8 cellular contexts compared by ENCODE assay signal in genomic region chr15:68559342-68560310, GRCh38. TPM values are rescaled to one million over a fixed set of nuclear protein-coding genes. Genes with fewer than 3 reads are reported as not detected.
A peak's percentile ranks its signal among the peaks of the same experiment; 100 is the strongest.
DNase-seq lines count a peak whose midpoint lies in the region; ATAC-seq and TF ChIP-seq lines count a peak whose summit lies in the region.

No MANE protein-coding gene starts in this region.

- H3F3A ChIP-seq in PC-3 (ENCODE audit: low read length, unreplicated experiment) = no peaks in the 10 kb centered on the region

- H3K79me2 ChIP-seq in PC-3 (ENCODE audit: low read length) (no peaks in the 10 kb centered on the region), fibroblast of lung (ENCODE audit: control insufficient read depth, insufficient read depth, low read length) (no peaks in the 10 kb centered on the region)

- H3K27me3 ChIP-seq in PC-3 (ENCODE audit: low read length) = no peaks in the 10 kb centered on the region
- no peaks in the 10 kb centered on the region for H3K27me3 ChIP-seq in fibroblast of lung (ENCODE audit: control insufficient read depth, insufficient read depth, low read length)

- no peaks in the 10 kb centered on the region for H3K9me2 ChIP-seq in PC-3 (replicated peaks; ENCODE audit: low read length)

- ATAC-seq in PC-3 = peak; percentile 93
- peak; percentile 87 to 88 for ATAC-seq in activated T-cell treated with anti-CD3 and anti-CD28 coated beads, Interleukin-2, amount 50 U/mL, for 72 hours (replicated peaks in 1 of 2)
- ATAC-seq in naive B cell (ENCODE audit: low read depth in 2 of 2) = peak; percentile 88 to 91
- no peak for ATAC-seq in HG02571 (IDR thresholded peaks at IDR 0.05; ENCODE audit: unreplicated experiment)

- no peaks in the 10 kb centered on the region for H3K36me3 ChIP-seq in PC-3 (ENCODE audit: low read depth, low read length)
- no peaks in the 10 kb centered on the region for H3K36me3 ChIP-seq in fibroblast of lung (ENCODE audit: control insufficient read depth, insufficient read depth, low read length)

- DNase-seq in HT-29 (ENCODE audit: low spot score) (peak; percentile 78), PC-3 (peak; percentile 72), fibroblast of lung (ENCODE audit: low read depth in 2 of 2) (peak; percentile 68 to 74), naive B cell (peak; percentile 79)
- peak; percentile 73 to 82 for DNase-seq in activated T-cell treated with anti-CD3 and anti-CD28 coated beads, Interleukin-2, amount 50 U/mL, for 72 hours
- DNase-seq in stimulated activated CD8-positive, alpha-beta memory T cell treated with anti-CD3 and anti-CD28 coated beads, Interleukin-7, amount 100 ng/mL, for 48 hours (ENCODE audit: extremely low read depth in 1 of 2, low read depth in 1 of 2) = peak; percentile 39 to 45

- H2AFZ ChIP-seq in PC-3 (ENCODE audit: low read length) (peak overlapping the region; percentile 91), fibroblast of lung (ENCODE audit: low read length) (peak overlapping the region; percentile 73)

- intact Hi-C loops in PC-3 (cut with micrococcal nuclease) = loop anchor here (2.0 kb wide), 1 partner anchor 115 kb away; no protein-coding TSS in a partner anchor

- no TSS peak for BruUV-seq in PC-3 (replicated peaks; lab: Mats Ljungman, UMichigan)

- H3K27ac ChIP-seq in PC-3 (ENCODE audit: low read length) (no peak overlapping the region), fibroblast of lung (ENCODE audit: insufficient read depth, low read length) (no peak overlapping the region)

- H3K4me2 ChIP-seq in PC-3 (ENCODE audit: low read length) (peak overlapping the region; percentile 99), fibroblast of lung (ENCODE audit: extremely low read depth, insufficient read depth, low read length) (peak overlapping the region; percentile 79)

- H3K27me3 Mint-ChIP-seq in activated T-cell treated with anti-CD3 and anti-CD28 coated beads, Interleukin-2, amount 50 U/mL, for 72 hours (ENCODE audit: low read depth) = peaks cover 57% of the 10 kb centered on the region
- H3K27me3 Mint-ChIP-seq in naive B cell = peaks cover 4 to 44% (median 28%) of the 10 kb centered on the region in 3 donors

- H3K4me3 Mint-ChIP-seq in activated T-cell treated with anti-CD3 and anti-CD28 coated beads, Interleukin-2, amount 50 U/mL, for 72 hours = peak overlapping the region; percentile 71 to 85
- peak overlapping the region; percentile 80 to 96 (median 92) for H3K4me3 Mint-ChIP-seq in naive B cell

- CTCF ChIA-PET in PC-3 (lab: Charles Lee) = interaction anchor here (0.5 to 1.6 kb wide), 3 partner anchors 52 to 667 kb away, joined by 3 to 35 read pairs (median 15); no protein-coding TSS in a partner anchor

- H3K9ac ChIP-seq in PC-3 (ENCODE audit: low read length) (no peak overlapping the region), fibroblast of lung (ENCODE audit: insufficient read depth, low read length) (no peak overlapping the region)

- no peaks in the 10 kb centered on the region for H3K9me3 ChIP-seq in PC-3 (ENCODE audit: low read length)
- no peaks in the 10 kb centered on the region for H3K9me3 ChIP-seq in fibroblast of lung (ENCODE audit: control insufficient read depth, insufficient read depth, low read depth, low read length)

- no peaks in the 10 kb centered on the region for H3K9me3 Mint-ChIP-seq in activated T-cell treated with anti-CD3 and anti-CD28 coated beads, Interleukin-2, amount 50 U/mL, for 72 hours
- no peaks in the 10 kb centered on the region for H3K9me3 Mint-ChIP-seq in naive B cell

- H3K4me3 ChIP-seq in PC-3 (ENCODE audit: low read length) = peak overlapping the region; percentile 70
- peak overlapping the region; percentile 32 to 62 (median 52) for H3K4me3 ChIP-seq in fibroblast of lung (replicated peaks in 1 of 4; ENCODE audit: control extremely low read depth in 1 of 4, insufficient read depth in 1 of 4, low read depth in 3 of 4, low read length in 4 of 4)

- POLR2A ChIA-PET in PC-3 (lab: Charles Lee; ENCODE audit: unreplicated experiment) = no interaction called here

- H3K4me1 ChIP-seq in PC-3 (ENCODE audit: insufficient read depth, low read length) (no peaks in the 10 kb centered on the region), fibroblast of lung (ENCODE audit: control insufficient read depth, extremely low read depth, insufficient read depth, low read length) (no peaks in the 10 kb centered on the region)

- peak; percentile 93 for TF ChIP-seq CTCF in GM12872 (IDR thresholded peaks at IDR 0.05; ENCODE audit: insufficient read depth, low read depth, low read length)
- TF ChIP-seq CTCF in PC-3 (conservative IDR thresholded peaks at IDR 0.05; ENCODE audit: low read depth, low read length) = peak; percentile 91
- peak; percentile 76 to 83 for TF ChIP-seq CTCF in fibroblast of lung (conservative IDR thresholded peaks at IDR 0.05 in 1 of 2, IDR thresholded peaks at IDR 0.05 in 1 of 2; ENCODE audit: low read depth in 1 of 2, low read length in 2 of 2)

- peaks cover 21% of the 10 kb centered on the region for H3K4me1 Mint-ChIP-seq in activated T-cell treated with anti-CD3 and anti-CD28 coated beads, Interleukin-2, amount 50 U/mL, for 72 hours (ENCODE audit: low read depth)
- peaks cover 22 to 28% (median 22%) of the 10 kb centered on the region in 3 donors for H3K4me1 Mint-ChIP-seq in naive B cell

- no peaks in the 10 kb centered on the region for H3K36me3 Mint-ChIP-seq in activated T-cell treated with anti-CD3 and anti-CD28 coated beads, Interleukin-2, amount 50 U/mL, for 72 hours (ENCODE audit: insufficient read depth in 2 of 2)
- H3K36me3 Mint-ChIP-seq in naive B cell = no peaks in the 10 kb centered on the region

- H4K20me1 ChIP-seq in PC-3 (ENCODE audit: low read length) = no peaks in the 10 kb centered on the region
- H4K20me1 ChIP-seq in fibroblast of lung (ENCODE audit: control insufficient read depth, extremely low read depth, insufficient read depth, low read length) = no peaks in the 10 kb centered on the region

- no peak overlapping the region for H3K27ac Mint-ChIP-seq in activated T-cell treated with anti-CD3 and anti-CD28 coated beads, Interleukin-2, amount 50 U/mL, for 72 hours
- H3K27ac Mint-ChIP-seq in naive B cell = peak overlapping the region; percentile 56 to 88 (median 82)

RNA-seq across cellular contexts. Expression of gene CORO2B, which starts 19.2 kb away (rescaled TPM):
- total RNA-seq in HT-29 (2014; rRNA removed; shearing (Covaris generic)) = not detected in 2 replicates
- total RNA-seq in PC-3 (2014; rRNA removed) (0.66 and 0.92 TPM in 2 replicates), fibroblast of lung (15.7 and 25.3 TPM in 2 replicates)
- total RNA-seq in activated T-cell treated with anti-CD3 and anti-CD28 coated beads, Interleukin-2, amount 50 U/mL, for 72 hours = under 1 TPM in 1 of 2 donors, not detected in 1; 0.07 TPM
- polyA plus RNA-seq in fibroblast of lung (17.5 and 70.2 TPM in 2 replicates), naive B cell (ENCODE audit: low read depth in 6 of 6) (10 to 100 TPM in 1 of 6 donors, 1 to 10 TPM in 5; 3.4 to 11.3 (median 4.8) TPM)
- 22.1 and 70.4 TPM in 2 replicates for polyA plus RNA-seq in fibroblast of lung (2012)
- polyA minus RNA-seq in fibroblast of lung (ENCODE audit: low replicate concordance) = 58.7 and 208 TPM in 2 replicates
